Comparison of ENCODE assay signal across 24 cellular contexts in genomic region chr3:173761161-173761560, GRCh38.
DNase-seq lines count a peak whose midpoint lies in the region; ATAC-seq, FAIRE-seq and TF ChIP-seq lines count a peak whose summit lies in the region.
"Had no signal": no experiment of that assay in that cellular context is flagged by ENCODE, and none has a peak within 500 bp of the region (broad histone marks: within the 10 kb centered on the region; RNA-seq: fewer than 3 reads in every experiment).

No MANE protein-coding gene starts in this region.

- no peaks in the 10 kb centered on the region for H3K36me3 ChIP-seq in suprapubic skin
- H3K36me3 ChIP-seq: SJCRH30 had no signal

- H3K27me3 ChIP-seq in suprapubic skin, result no peaks in the 10 kb centered on the region
- H3K27me3 ChIP-seq: SJCRH30 had no signal

- H3K4me3 ChIP-seq in suprapubic skin, result no peak overlapping the region
- H3K4me3 ChIP-seq: GM12878, GM23248, SJCRH30 had no signal

- TF ChIP-seq EP300 in suprapubic skin (IDR thresholded peaks at IDR 0.05), result no peak

- peaks cover 25% of the 10 kb centered on the region for H3K4me1 Mint-ChIP-seq in brain
- H3K4me1 Mint-ChIP-seq: H9 had no signal

- no peaks in the 10 kb centered on the region for H3K9me3 ChIP-seq in suprapubic skin
- H3K9me3 ChIP-seq: SJCRH30 had no signal

- no peak for ATAC-seq in GM19395 (IDR thresholded peaks at IDR 0.05; ENCODE audit: unreplicated experiment)
- ATAC-seq: CD8-positive, alpha-beta T cell; GM12878 had no signal

- peak overlapping the region; percentile 4 to 74 (median 55) for H3K27ac Mint-ChIP-seq in brain
- H3K27ac Mint-ChIP-seq: CD8-positive, alpha-beta T cell; H9; HFFc6 had no signal

- H3K27me3 Mint-ChIP-seq in brain, result no peaks in the 10 kb centered on the region

- H3K27ac ChIP-seq in suprapubic skin, result no peak overlapping the region
- H3K27ac ChIP-seq: GM23248, SJCRH30 had no signal

- H3K36me3 Mint-ChIP-seq in brain, result no peaks in the 10 kb centered on the region
- H3K36me3 Mint-ChIP-seq: CD8-positive, alpha-beta T cell had no signal

- TF ChIP-seq POLR2A in suprapubic skin (IDR thresholded peaks at IDR 0.05), result no peak

- peak; percentile 31 for DNase-seq in NCI-H748 (lab: John Stamatoyannopoulos, UW; ENCODE audit: unreplicated experiment)
- DNase-seq in NCI-H748 treated with DMSO at 0.1 percent for 48 hours (lab: John Stamatoyannopoulos, UW), result no peak
- DNase-seq in NCI-H69 (lab: John Stamatoyannopoulos, UW), result peak; percentile 96
- no peak for DNase-seq in activated effector memory CD4-positive, alpha-beta T cell treated with Interleukin-2 at 50 U/mL for 16 hours
- no peak for DNase-seq in urothelium cell line (ENCODE audit: low spot score)
- DNase-seq in suprapubic skin (ENCODE audit: low spot score in 2 of 2), result no peak
- DNase-seq: AML-193; Calu3; CD8-positive, alpha-beta T cell; DMS79 treated with DMSO at 0.1 percent for 48 hours; GM23248; H9; HFFc6; Karpas-422; MV-4-11; NCI-H1417 treated with DMSO at 0.1 percent for 48 hours; NCI-H2029 treated with DMSO at 0.1 percent for 48 hours; NCI-H226; NCI-H526 treated with DMSO at 0.1 percent for 48 hours; SJCRH30 had no signal

- FAIRE-seq in urothelium cell line (lab: Jason Lieb, UNC), result no peak
- FAIRE-seq: GM12878, RCC 7860 had no signal

- WGBS in suprapubic skin, result 78% methylated on average over 4 of the region's 4 CpGs

- TF ChIP-seq CTCF in brain (conservative IDR thresholded peaks at IDR 0.05), result no peak
- TF ChIP-seq CTCF in suprapubic skin (IDR thresholded peaks at IDR 0.05), result no peak

- peak overlapping the region in 2 of 5 experiments; percentile 45 to 57 for H3K4me3 Mint-ChIP-seq in brain
- H3K4me3 Mint-ChIP-seq: CD8-positive, alpha-beta T cell; H9; HFFc6 had no signal

- H3K4me1 ChIP-seq in suprapubic skin, result no peaks in the 10 kb centered on the region
- H3K4me1 ChIP-seq: SJCRH30 had no signal

- no peaks in the 10 kb centered on the region for H3K9me3 Mint-ChIP-seq in brain
- H3K9me3 Mint-ChIP-seq: H9, HFFc6 had no signal

Comparison
In these comparisons a context has a peak if more than half of its experiments do, and no peak if none do; other contexts are left out.
1. DNase-seq: peak in NCI-H748 (single experiment) and NCI-H69 (single experiment); none in NCI-H748 treated with DMSO at 0.1 percent for 48 hours (single experiment), activated effector memory CD4-positive, alpha-beta T cell treated with Interleukin-2 at 50 U/mL for 16 hours (single experiment), urothelium cell line (single experiment) and suprapubic skin (0 of 2).